15 cellular contexts compared by ENCODE assay signal in the genomic region with DNA sequence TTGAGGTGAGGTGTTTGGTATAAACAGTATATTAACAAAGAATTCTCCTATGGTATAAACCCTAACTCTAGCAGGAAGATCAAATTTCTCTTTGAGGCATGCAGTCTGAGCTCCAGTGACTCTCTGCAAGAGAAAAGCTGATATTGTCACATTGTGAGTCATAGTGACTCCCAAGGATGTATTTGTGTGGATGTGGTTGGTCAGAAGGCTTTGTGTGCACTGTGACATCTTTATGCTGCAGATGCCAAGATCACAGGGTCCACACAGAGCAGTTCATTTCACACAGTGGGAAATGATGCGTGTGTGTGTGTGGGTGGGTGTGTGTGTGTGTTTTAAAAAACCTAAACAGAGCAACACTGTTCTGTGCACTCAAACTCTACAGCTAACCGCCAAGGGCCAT.
A peak's percentile ranks its signal among the peaks of the same experiment; 100 is the strongest.
DNase-seq lines count a peak whose midpoint lies in the region; ATAC-seq, FAIRE-seq and TF ChIP-seq lines count a peak whose summit lies in the region.
"Had no signal": no experiment of that assay in that cellular context is flagged by ENCODE, and none has a peak within 500 bp of the region (broad histone marks: within the 10 kb centered on the region; RNA-seq: fewer than 3 reads in every experiment).

No MANE protein-coding gene starts in this region.

- peak; percentile 37 for DNase-seq in A172 (ENCODE audit: low spot score)
- DNase-seq in H54 (ENCODE audit: insufficient read length, low spot score) = peak; percentile 0
- DNase-seq in foreskin melanocyte = peak; percentile 98
- DNase-seq in sciatic nerve (ENCODE audit: low spot score) = no peak
- no peak for DNase-seq in SKM-1 treated with dmso at 0.1 percent for 144 hours (lab: John Stamatoyannopoulos, UW; ENCODE audit: unreplicated experiment)
- DNase-seq: activated naive CD8-positive, alpha-beta T cell treated with anti-CD3 and anti-CD28 coated beads, Interleukin-2, amount 50 U/mL, for 24 hours; activated T-cell treated with anti-CD3 and anti-CD28 coated beads, Interleukin-2, amount 50 U/mL, for 1 hour; colonic mucosa; NCI-H2081 treated with DMSO at 0.1 percent for 48 hours; ovary; thyroid gland had no signal

- ATAC-seq in SK-N-SH treated with all-trans-retinoic acid at 6 μM for 48 hours = peak; percentile 90
- no peak for ATAC-seq in GM18873 (IDR thresholded peaks at IDR 0.05; ENCODE audit: low FRiP score, unreplicated experiment)
- ATAC-seq in sciatic nerve = no peak
- no peak for ATAC-seq in GM21381 (IDR thresholded peaks at IDR 0.05; ENCODE audit: unreplicated experiment)
- ATAC-seq: activated naive CD8-positive, alpha-beta T cell treated with anti-CD3 and anti-CD28 coated beads, Interleukin-2, amount 50 U/mL, for 24 hours had no signal

- TF ChIP-seq POLR2A in H54 (IDR thresholded peaks at IDR 0.05; ENCODE audit: low read depth, low read length) = no peak

- intact Hi-C loops in sciatic nerve (cut with DNase I) = no loop called here

- FAIRE-seq in H54 (lab: Jason Lieb, UNC) = no peak
- FAIRE-seq: A204.1 had no signal

TF ChIP-seq in SK-N-SH treated with all-trans-retinoic acid at 6 μM for 48 hours, 23 proteins besides CTCF, POLR2A, EP300 and RAD21:
- TF ChIP-seq BACH2 (CRISPR knock-in tag; IDR thresholded peaks at IDR 0.05; ENCODE audit: borderline replicate concordance) = no peak
- TF ChIP-seq ZNF8 (CRISPR knock-in tag; IDR thresholded peaks at IDR 0.05) = no peak
- TF ChIP-seq ZNF565 (CRISPR knock-in tag; conservative IDR thresholded peaks at IDR 0.05; ENCODE audit: low read depth) = no peak
- TF ChIP-seq TCF4 (CRISPR knock-in tag; IDR thresholded peaks at IDR 0.05; ENCODE audit: borderline replicate concordance) = no peak
- TF ChIP-seq, protein P1, sequence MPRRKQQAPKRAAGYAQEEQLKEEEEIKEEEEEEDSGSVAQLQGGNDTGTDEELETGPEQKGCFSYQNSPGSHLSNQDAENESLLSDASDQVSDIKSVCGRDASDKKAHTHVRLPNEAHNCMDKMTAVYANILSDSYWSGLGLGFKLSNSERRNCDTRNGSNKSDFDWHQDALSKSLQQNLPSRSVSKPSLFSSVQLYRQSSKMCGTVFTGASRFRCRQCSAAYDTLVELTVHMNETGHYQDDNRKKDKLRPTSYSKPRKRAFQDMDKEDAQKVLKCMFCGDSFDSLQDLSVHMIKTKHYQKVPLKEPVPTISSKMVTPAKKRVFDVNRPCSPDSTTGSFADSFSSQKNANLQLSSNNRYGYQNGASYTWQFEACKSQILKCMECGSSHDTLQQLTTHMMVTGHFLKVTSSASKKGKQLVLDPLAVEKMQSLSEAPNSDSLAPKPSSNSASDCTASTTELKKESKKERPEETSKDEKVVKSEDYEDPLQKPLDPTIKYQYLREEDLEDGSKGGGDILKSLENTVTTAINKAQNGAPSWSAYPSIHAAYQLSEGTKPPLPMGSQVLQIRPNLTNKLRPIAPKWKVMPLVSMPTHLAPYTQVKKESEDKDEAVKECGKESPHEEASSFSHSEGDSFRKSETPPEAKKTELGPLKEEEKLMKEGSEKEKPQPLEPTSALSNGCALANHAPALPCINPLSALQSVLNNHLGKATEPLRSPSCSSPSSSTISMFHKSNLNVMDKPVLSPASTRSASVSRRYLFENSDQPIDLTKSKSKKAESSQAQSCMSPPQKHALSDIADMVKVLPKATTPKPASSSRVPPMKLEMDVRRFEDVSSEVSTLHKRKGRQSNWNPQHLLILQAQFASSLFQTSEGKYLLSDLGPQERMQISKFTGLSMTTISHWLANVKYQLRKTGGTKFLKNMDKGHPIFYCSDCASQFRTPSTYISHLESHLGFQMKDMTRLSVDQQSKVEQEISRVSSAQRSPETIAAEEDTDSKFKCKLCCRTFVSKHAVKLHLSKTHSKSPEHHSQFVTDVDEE (CRISPR knock-in tag; IDR thresholded peaks at IDR 0.05) = no peak
- TF ChIP-seq GLIS3 (CRISPR knock-in tag; IDR thresholded peaks at IDR 0.05) = no peak

Comparison
In these comparisons a context has a peak if more than half of its experiments do, and no peak if none do; other contexts are left out.
1. DNase-seq: peak in A172 (single experiment), H54 (single experiment) and foreskin melanocyte (single experiment); none in sciatic nerve (single experiment) and SKM-1 treated with dmso at 0.1 percent for 144 hours (single experiment).